ENCODE assay signal across 8 cellular contexts in genomic region chr11:10792385-10793068, GRCh38. TPM values are rescaled to one million over a fixed set of nuclear protein-coding genes. Genes with fewer than 3 reads are reported as not detected.
DNase-seq lines count a peak whose midpoint lies in the region; ATAC-seq, FAIRE-seq and TF ChIP-seq lines count a peak whose summit lies in the region.

No MANE protein-coding gene starts in this region.

- no peaks in the 10 kb centered on the region for H3K27me3 ChIP-seq in breast epithelium

- no peak for TF ChIP-seq POLR2A in breast epithelium (IDR thresholded peaks at IDR 0.05)

- ATAC-seq in GM18498 (IDR thresholded peaks at IDR 0.05; ENCODE audit: unreplicated experiment) (peak; percentile 91), HG02970 (IDR thresholded peaks at IDR 0.05; ENCODE audit: low FRiP score, unreplicated experiment) (peak; percentile 85)

- intact Hi-C loops in breast epithelium (cut with DNase I; ENCODE audit: low total_unique reads) (no loop called here), kidney (cut with DNase I) (loop anchor here (10.0 kb wide), 1 partner anchor 232 kb away; no protein-coding TSS in a partner anchor)

- H3K9ac ChIP-seq in kidney (ENCODE audit: low read length in 2 of 2): peak overlapping the region in 1 of 2 donors; percentile 23

- no peak overlapping the region for H3K4me3 ChIP-seq in WI38 (ENCODE audit: low read depth, low read length)
- peak overlapping the region in 1 of 3 donors; percentile 33 for H3K4me3 ChIP-seq in breast epithelium
- H3K4me3 ChIP-seq in kidney (ENCODE audit: low read length in 2 of 2): peak overlapping the region in 1 of 2 donors; percentile 41

- H3K9me3 ChIP-seq in breast epithelium (no peaks in the 10 kb centered on the region), kidney (ENCODE audit: control insufficient read depth in 1 of 2, low read length in 2 of 2) (no peaks in the 10 kb centered on the region)

- H3K4me1 ChIP-seq in breast epithelium (no peaks in the 10 kb centered on the region), kidney (ENCODE audit: control insufficient read depth in 1 of 2, insufficient read depth in 1 of 2, low read depth in 1 of 2, low read length in 2 of 2) (peaks cover 0 to 2% of the 10 kb centered on the region in 2 donors)

- H3K36me3 ChIP-seq in breast epithelium: peaks cover 4% of the 10 kb centered on the region
- H3K36me3 ChIP-seq in kidney (ENCODE audit: control insufficient read depth in 1 of 2, insufficient read depth in 2 of 2, low read length in 2 of 2): peaks cover 9 to 19% of the 10 kb centered on the region in 2 donors

- DNase-seq in 8988T: peak; percentile 86
- peak; percentile 88 for DNase-seq in NCI-H2196 (lab: John Stamatoyannopoulos, UW; ENCODE audit: unreplicated experiment)
- peak; percentile 61 to 87 for DNase-seq in breast epithelium (ENCODE audit: low spot score in 2 of 2)
- DNase-seq in kidney: peak; percentile 94
- peak; percentile 88 to 91 for DNase-seq in stimulated activated CD4-positive, alpha-beta T cell treated with anti-CD3 and anti-CD28 coated beads, Interleukin-2, amount 100 ng/mL, for 24 hours

- FAIRE-seq in kidney (lab: Jason Lieb, UNC): no peak

- H3K27ac ChIP-seq in breast epithelium: no peak overlapping the region
- no peak overlapping the region for H3K27ac ChIP-seq in kidney (ENCODE audit: low read depth in 2 of 2, low read length in 2 of 2)

- peak; percentile 79 for TF ChIP-seq CTCF in WI38 (IDR thresholded peaks at IDR 0.05; ENCODE audit: low read depth, low read length)
- peak; percentile 59 to 88 (median 87) for TF ChIP-seq CTCF in breast epithelium (IDR thresholded peaks at IDR 0.05)
- TF ChIP-seq CTCF in kidney (IDR thresholded peaks at IDR 0.05; ENCODE audit: borderline replicate concordance, extremely low read depth, insufficient read depth): peak; percentile 87

RNA-seq across cellular contexts. Expression of gene EIF4G2, which starts 16.2 kb away (rescaled TPM):
- total RNA-seq in breast epithelium (100 to 1,000 TPM; 385 to 456 (median 416) TPM), kidney (716 TPM)
- 238 TPM for polyA plus RNA-seq in kidney (ENCODE audit: insufficient read depth, low read depth, low replicate concordance)

RNA-seq across cellular contexts. Expression of gene CTR9, which starts 41.5 kb away (rescaled TPM):
- total RNA-seq in breast epithelium (10 to 100 TPM; 24.6 to 35.0 (median 28.5) TPM), kidney (33.3 TPM)
- 16.7 TPM for polyA plus RNA-seq in kidney (ENCODE audit: insufficient read depth, low read depth, low replicate concordance)
